26 cellular contexts compared by ENCODE assay signal in the genomic region with DNA sequence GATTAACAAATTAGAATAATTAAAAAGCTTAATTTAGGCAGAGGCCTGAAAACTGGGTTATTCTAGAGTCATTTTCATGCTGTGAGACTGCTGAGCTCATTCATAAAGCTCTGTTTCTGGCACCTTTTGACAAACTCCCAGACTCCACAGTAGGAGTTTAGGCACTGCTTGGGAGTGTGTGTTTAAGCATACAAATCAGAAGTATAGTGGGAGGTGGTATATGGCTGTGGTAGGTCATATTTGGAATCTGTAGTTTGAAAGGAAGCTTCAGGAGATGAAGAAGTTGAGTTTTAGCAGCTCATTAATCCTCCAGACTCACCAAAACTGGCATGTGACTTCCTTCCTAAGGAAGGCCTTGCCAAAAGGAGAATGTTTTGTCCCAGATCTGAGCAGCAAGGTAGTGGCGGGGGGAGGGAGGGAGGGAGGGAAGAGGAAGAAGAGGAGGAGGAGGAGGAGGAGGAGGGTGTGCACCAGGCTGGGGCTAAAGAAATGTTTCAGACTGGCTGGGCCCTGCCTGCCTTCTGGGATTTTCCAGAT. TPM values are rescaled to one million over a fixed set of nuclear protein-coding genes. Genes with fewer than 3 reads are reported as not detected.
DNase-seq lines count a peak whose midpoint lies in the region; TF ChIP-seq lines count a peak whose summit lies in the region.
"Had no signal": no experiment of that assay in that cellular context is flagged by ENCODE, and none has a peak within 500 bp of the region (broad histone marks: within the 10 kb centered on the region; RNA-seq: fewer than 3 reads in every experiment).

No MANE protein-coding gene starts in this region.

- H3K9me3 Mint-ChIP-seq in activated naive CD8-positive, alpha-beta T cell treated with anti-CD3 and anti-CD28 coated beads for 36 hours, result no peaks in the 10 kb centered on the region
- H3K9me3 Mint-ChIP-seq: activated CD8-positive, alpha-beta T cell treated with anti-CD3 and anti-CD28 coated beads for 36 hours had no signal

- no peak overlapping the region for H3K27ac Mint-ChIP-seq in activated naive CD8-positive, alpha-beta T cell treated with anti-CD3 and anti-CD28 coated beads for 36 hours
- H3K27ac Mint-ChIP-seq: activated CD8-positive, alpha-beta T cell treated with anti-CD3 and anti-CD28 coated beads for 36 hours; H9 had no signal

- no peak overlapping the region for H3K9ac ChIP-seq in SK-N-MC (ENCODE audit: insufficient read length)
- H3K9ac ChIP-seq: KMS-11, parathyroid adenoma had no signal

- peaks cover 5% of the 10 kb centered on the region for H3K4me1 ChIP-seq in ovary (ENCODE audit: insufficient read depth)
- H3K4me1 ChIP-seq: parathyroid adenoma had no signal

- no peak overlapping the region for H3K4me3 Mint-ChIP-seq in activated naive CD8-positive, alpha-beta T cell treated with anti-CD3 and anti-CD28 coated beads for 36 hours
- H3K4me3 Mint-ChIP-seq: activated CD8-positive, alpha-beta T cell treated with anti-CD3 and anti-CD28 coated beads for 36 hours; H9 had no signal

- intact Hi-C loops in ovary (cut with DNase I), result no loop called here

- no peaks in the 10 kb centered on the region for H3K27me3 Mint-ChIP-seq in activated naive CD8-positive, alpha-beta T cell treated with anti-CD3 and anti-CD28 coated beads for 36 hours

- no peaks in the 10 kb centered on the region for H3K36me3 ChIP-seq in SK-N-MC (ENCODE audit: insufficient read depth, low read length)
- no peaks in the 10 kb centered on the region for H3K36me3 ChIP-seq in ovary
- H3K36me3 ChIP-seq: sigmoid colon, upper lobe of right lung had no signal

- TF ChIP-seq EP300 in ovary (IDR thresholded peaks at IDR 0.05), result no peak

- no peaks in the 10 kb centered on the region for H3K36me3 Mint-ChIP-seq in activated naive CD8-positive, alpha-beta T cell treated with anti-CD3 and anti-CD28 coated beads for 36 hours

- peak overlapping the region; percentile 68 for H3K27ac ChIP-seq in SK-N-MC
- no peak overlapping the region for H3K27ac ChIP-seq in ovary
- H3K27ac ChIP-seq: KMS-11, parathyroid adenoma, upper lobe of right lung had no signal

- DNase-seq in GM03348 (ENCODE audit: low spot score) (peak; percentile 8), SK-N-MC (ENCODE audit: low read depth, low spot score) (no peak), fibroblast of mammary gland (ENCODE audit: low read depth) (peak; percentile 13), putamen (ENCODE audit: low spot score) (peak; percentile 22), HuH-7 (ENCODE audit: low spot score) (no peak), ovary (no peak), AG20443 (ENCODE audit: low spot score) (no peak)
- DNase-seq in activated naive CD8-positive, alpha-beta T cell treated with anti-CD3 and anti-CD28 coated beads for 36 hours, result no peak
- DNase-seq: ACHN; activated CD8-positive, alpha-beta T cell treated with anti-CD3 and anti-CD28 coated beads for 36 hours; activated gamma-delta T cell; activated T-cell treated with anti-CD3 and anti-CD28 coated beads for 4 hours; Calu3; foreskin melanocyte; H9; NCI-H1694 treated with DMSO at 0.1 percent for 48 hours; NCI-H2227 treated with DMSO at 0.1 percent for 48 hours; sigmoid colon; stimulated activated CD4-positive, alpha-beta T cell treated with anti-CD3 and anti-CD28 coated beads, Interleukin-15, amount 100 ng/mL, for 24 hours; stimulated activated CD8-positive, alpha-beta memory T cell treated with anti-CD3 and anti-CD28 coated beads, Interleukin-4, amount 100 ng/mL, for 48 hours; upper lobe of right lung had no signal

- H3K4me3 ChIP-seq in SK-N-MC, result no peak overlapping the region
- H3K4me3 ChIP-seq in fibroblast of mammary gland (ENCODE audit: control insufficient read depth, low read depth, low read length), result no peak overlapping the region
- H3K4me3 ChIP-seq in ovary, result no peak overlapping the region
- H3K4me3 ChIP-seq: lung, sigmoid colon, upper lobe of right lung had no signal

- no peak for TF ChIP-seq POLR2A in ovary (IDR thresholded peaks at IDR 0.05)

- peaks cover 7% of the 10 kb centered on the region for H3K4me1 Mint-ChIP-seq in activated naive CD8-positive, alpha-beta T cell treated with anti-CD3 and anti-CD28 coated beads for 36 hours

- no peak for TF ChIP-seq CTCF in fibroblast of mammary gland (conservative IDR thresholded peaks at IDR 0.05; ENCODE audit: control insufficient read depth, insufficient read depth, low read depth, low read length)
- TF ChIP-seq CTCF in ovary (IDR thresholded peaks at IDR 0.05), result no peak

- H3K27me3 ChIP-seq in ovary, result no peaks in the 10 kb centered on the region
- H3K27me3 ChIP-seq: sigmoid colon, upper lobe of right lung had no signal

- H3K9me3 ChIP-seq in SK-N-MC (ENCODE audit: low read depth, low read length) (peaks cover 7% of the 10 kb centered on the region; the same call in 1 of the 2 replicates), ovary (no peaks in the 10 kb centered on the region)
- H3K9me3 ChIP-seq: upper lobe of right lung had no signal

- 0 to 25% (median 25%) methylated on average over 1 of the region's 1 CpG for WGBS in ovary, 3 donors

RNA-seq across cellular contexts. Expression of a gene that starts 52.8 kb away (rescaled TPM):
- not detected for total RNA-seq in activated naive CD8-positive, alpha-beta T cell treated with anti-CD3 and anti-CD28 coated beads for 36 hours
- under 1 TPM in 6 of 7 donors, not detected in 1; 0.10 to 0.47 (median 0.14) TPM for total RNA-seq in ovary
- under 1 TPM; 0.04 to 0.07 TPM for polyA plus RNA-seq in ovary
- total RNA-seq: Calu3, dermis microvascular lymphatic vessel endothelial cell, myocyte had no signal

Comparison
In these comparisons a context has a peak if more than half of its experiments do, and no peak if none do; other contexts are left out.
1. DNase-seq: peak in GM03348 (single experiment), fibroblast of mammary gland (single experiment) and putamen (single experiment); none in SK-N-MC (single experiment), activated naive CD8-positive, alpha-beta T cell treated with anti-CD3 and anti-CD28 coated beads for 36 hours (single experiment), HuH-7 (single experiment), ovary (0 of 5) and AG20443 (single experiment).